14 cellular contexts compared by ENCODE assay signal in genomic region chr3:4693620-4694019, GRCh38.
DNase-seq lines count a peak whose midpoint lies in the region; ATAC-seq lines count a peak whose summit lies in the region.
"Had no signal": no experiment of that assay in that cellular context is flagged by ENCODE, and none has a peak within 500 bp of the region (broad histone marks: within the 10 kb centered on the region; RNA-seq: fewer than 3 reads in every experiment).

No MANE protein-coding gene starts in this region.

- ATAC-seq in GM18511 (IDR thresholded peaks at IDR 0.05; ENCODE audit: unreplicated experiment) (peak; percentile 95), GM21423 (IDR thresholded peaks at IDR 0.05; ENCODE audit: unreplicated experiment) (peak; percentile 88), HG03060 (IDR thresholded peaks at IDR 0.05; ENCODE audit: low read depth, unreplicated experiment) (peak; percentile 58), HG03196 (IDR thresholded peaks at IDR 0.05; ENCODE audit: unreplicated experiment) (no peak), GM19035 (IDR thresholded peaks at IDR 0.05; ENCODE audit: unreplicated experiment) (no peak)
- ATAC-seq: activated CD4-positive, alpha-beta T cell treated with anti-CD3 and anti-CD28 coated beads for 36 hours had no signal

- peak; percentile 17 for DNase-seq in NOMO-1 treated with dmso at 0.1 percent for 144 hours (lab: John Stamatoyannopoulos, UW; ENCODE audit: unreplicated experiment)
- DNase-seq in UCSD-AML1 (lab: John Stamatoyannopoulos, UW; ENCODE audit: unreplicated experiment) = no peak
- DNase-seq in T1000 (lab: John Stamatoyannopoulos, UW) = no peak
- DNase-seq: activated CD4-positive, alpha-beta T cell treated with anti-CD3 and anti-CD28 coated beads for 36 hours; activated gamma-delta T cell; central memory CD4-positive, alpha-beta T cell; Kasumi-1; SIG-M5; testis had no signal

Comparison
In these comparisons a context has a peak if more than half of its experiments do, and no peak if none do; other contexts are left out.
1. ATAC-seq: peak in GM18511 (single experiment), GM21423 (single experiment) and HG03060 (single experiment); none in HG03196 (single experiment) and GM19035 (single experiment).